Comparison of ENCODE assay signal across 35 cellular contexts in genomic region chr12:96068636-96069035, GRCh38. TPM values are rescaled to one million over a fixed set of nuclear protein-coding genes. Genes with fewer than 3 reads are reported as not detected.
DNase-seq lines count a peak whose midpoint lies in the region; ATAC-seq, FAIRE-seq and TF ChIP-seq lines count a peak whose summit lies in the region.
"Had no signal": no experiment of that assay in that cellular context is flagged by ENCODE, and none has a peak within 500 bp of the region (broad histone marks: within the 10 kb centered on the region; RNA-seq: fewer than 3 reads in every experiment).

No MANE protein-coding gene starts in this region.

- no peak for FAIRE-seq in pancreas (lab: Jason Lieb, UNC)
- FAIRE-seq: A204.1, A549, D721Med had no signal

- H3K9ac ChIP-seq in neural progenitor cell = no peak overlapping the region
- H3K9ac ChIP-seq: BLaER1; BLaER1 treated with 17β-estradiol and CSF1 and Interleukin-3, amounts not matched to agents 10 nM and 100 nM had no signal

- H3K4me1 Mint-ChIP-seq in T-helper 17 cell (peaks cover 33% of the 10 kb centered on the region), neural crest cell (peaks cover 15% of the 10 kb centered on the region), neural progenitor cell (peaks cover 38% of the 10 kb centered on the region)

- H3K4me3 Mint-ChIP-seq in T-helper 17 cell = no peak overlapping the region
- H3K4me3 Mint-ChIP-seq in neural crest cell = no peak overlapping the region
- H3K4me3 Mint-ChIP-seq in neural progenitor cell = no peak overlapping the region
- H3K4me3 Mint-ChIP-seq: B cell; CD14-positive monocyte; CD4-positive, alpha-beta memory T cell; CD4-positive, alpha-beta T cell; CD4-positive, CD25-positive, alpha-beta regulatory T cell; CD8-positive, alpha-beta memory T cell; CD8-positive, alpha-beta T cell had no signal

- no peaks in the 10 kb centered on the region for H3K36me3 Mint-ChIP-seq in T-helper 17 cell (ENCODE audit: low read depth)
- no peaks in the 10 kb centered on the region for H3K36me3 Mint-ChIP-seq in neural crest cell (ENCODE audit: low read depth)
- H3K36me3 Mint-ChIP-seq in neural progenitor cell = no peaks in the 10 kb centered on the region
- H3K36me3 Mint-ChIP-seq: CD14-positive monocyte; CD4-positive, alpha-beta memory T cell; CD4-positive, CD25-positive, alpha-beta regulatory T cell; CD8-positive, alpha-beta memory T cell; CD8-positive, alpha-beta T cell had no signal

- no peak overlapping the region for H3K4me2 ChIP-seq in neural progenitor cell
- H3K4me2 ChIP-seq: A549; BLaER1; BLaER1 treated with 17β-estradiol and CSF1 and Interleukin-3, amounts not matched to agents 10 nM and 100 nM had no signal

- no peaks in the 10 kb centered on the region for H3K27me3 Mint-ChIP-seq in T-helper 17 cell
- H3K27me3 Mint-ChIP-seq in neural crest cell (ENCODE audit: low read depth) = peaks cover 2% of the 10 kb centered on the region
- H3K27me3 Mint-ChIP-seq in neural progenitor cell (ENCODE audit: insufficient read depth, low read depth) = peaks cover 5% of the 10 kb centered on the region
- H3K27me3 Mint-ChIP-seq: B cell; CD4-positive, alpha-beta T cell had no signal

- H4K20me1 ChIP-seq in neural progenitor cell (ENCODE audit: low read depth) = no peaks in the 10 kb centered on the region
- H4K20me1 ChIP-seq: BLaER1; BLaER1 treated with 17β-estradiol and CSF1 and Interleukin-3, amounts not matched to agents 10 nM and 100 nM had no signal

- TF ChIP-seq CTCF in neural crest cell (conservative IDR thresholded peaks at IDR 0.05) (no peak), pancreas (IDR thresholded peaks at IDR 0.05) (no peak), neural progenitor cell (IDR thresholded peaks at IDR 0.05) (no peak)

- H3K27me3 ChIP-seq in SJSA1 (replicated peaks) (peaks cover 52% of the 10 kb centered on the region), pancreas (no peaks in the 10 kb centered on the region), neural progenitor cell (no peaks in the 10 kb centered on the region)
- H3K27me3 ChIP-seq: BE2C; BLaER1; BLaER1 treated with 17β-estradiol and CSF1 and Interleukin-3, amounts not matched to agents 10 nM and 100 nM had no signal

- H3K9me3 Mint-ChIP-seq in neural crest cell (no peaks in the 10 kb centered on the region), neural progenitor cell (no peaks in the 10 kb centered on the region)
- H3K9me3 Mint-ChIP-seq: CD14-positive monocyte; CD4-positive, alpha-beta memory T cell; CD4-positive, alpha-beta T cell; CD4-positive, CD25-positive, alpha-beta regulatory T cell; CD8-positive, alpha-beta memory T cell; CD8-positive, alpha-beta T cell had no signal

- H3K27ac Mint-ChIP-seq in T-helper 17 cell = peak overlapping the region; percentile 21
- peak overlapping the region; percentile 31 for H3K27ac Mint-ChIP-seq in neural crest cell (ENCODE audit: unreplicated experiment)
- H3K27ac Mint-ChIP-seq in neural progenitor cell = no peak overlapping the region
- H3K27ac Mint-ChIP-seq: B cell; CD14-positive monocyte; CD4-positive, alpha-beta memory T cell; CD4-positive, alpha-beta T cell; CD4-positive, CD25-positive, alpha-beta regulatory T cell; CD8-positive, alpha-beta memory T cell; CD8-positive, alpha-beta T cell had no signal

- H3K27ac ChIP-seq in SJSA1 (no peak overlapping the region), pancreas (no peak overlapping the region), neural progenitor cell (no peak overlapping the region)
- H3K27ac ChIP-seq: 22Rv1; A549; BLaER1; BLaER1 treated with 17β-estradiol and CSF1 and Interleukin-3, amounts not matched to agents 10 nM and 100 nM; C4-2B had no signal

- no peak overlapping the region for H2AFZ ChIP-seq in neural progenitor cell (replicated peaks)

- peak; percentile 63 to 80 for DNase-seq in SJSA1 (ENCODE audit: low read depth in 1 of 2, low spot score in 2 of 2)
- no peak for DNase-seq in T-helper 17 cell
- DNase-seq in neural crest cell (ENCODE audit: low read depth, low spot score) = no peak
- DNase-seq in pancreas = no peak
- DNase-seq in neural progenitor cell (ENCODE audit: low spot score) = no peak
- DNase-seq: 8988T; ACHN; AML-193; BE2C; C1 segment of cervical spinal cord; Caco-2; Calu3; CD4-positive, alpha-beta memory T cell; CD4-positive, alpha-beta T cell; CD4-positive, CD25-positive, alpha-beta regulatory T cell; CD8-positive, alpha-beta memory T cell; CD8-positive, alpha-beta T cell; COR-L47; DMS 273 treated with DMSO at 0.1 percent for 48 hours; DMS153; DMS53; DMS79; DMS79 treated with DMSO at 0.1 percent for 48 hours; DND-41; EL had no signal

- peaks cover 39% of the 10 kb centered on the region for H3F3A ChIP-seq in neural progenitor cell (ENCODE audit: low read depth)

- 0 out of 2 replicates have a peak, but pooled peaks cover 6% of the 10 kb centered on the region for H3K4me1 ChIP-seq in SJSA1 (replicated peaks)
- no peaks in the 10 kb centered on the region for H3K4me1 ChIP-seq in pancreas
- peaks cover 25% of the 10 kb centered on the region for H3K4me1 ChIP-seq in neural progenitor cell
- H3K4me1 ChIP-seq: BE2C, Caco-2 had no signal

- H3K36me3 ChIP-seq in SJSA1 (no peaks in the 10 kb centered on the region), pancreas (no peaks in the 10 kb centered on the region), neural progenitor cell (no peaks in the 10 kb centered on the region)
- H3K36me3 ChIP-seq: BE2C; BLaER1; BLaER1 treated with 17β-estradiol and CSF1 and Interleukin-3, amounts not matched to agents 10 nM and 100 nM had no signal

- WGBS in pancreas, 2 donors = 63 to 70% methylated on average over 2 of the region's 2 CpGs

- H3K9me3 ChIP-seq in SJSA1 (replicated peaks) (peaks cover 3% of the 10 kb centered on the region; the same call in 1 of the 2 replicates), T-helper 17 cell (ENCODE audit: control insufficient read depth, low read length, poor library complexity, severe bottlenecking) (no peaks in the 10 kb centered on the region), pancreas (no peaks in the 10 kb centered on the region), neural progenitor cell (ENCODE audit: low read depth) (no peaks in the 10 kb centered on the region)
- H3K9me3 ChIP-seq: A549; BE2C; BLaER1; BLaER1 treated with 17β-estradiol and CSF1 and Interleukin-3, amounts not matched to agents 10 nM and 100 nM; Caco-2 had no signal

- intact Hi-C loops in pancreas (cut with DNase I) = loop anchor here in 2 of 3 donors (10.0 kb wide), 2 partner anchors 146 to 446 kb away; no protein-coding TSS in a partner anchor

- no peaks in the 10 kb centered on the region for H3K79me2 ChIP-seq in neural progenitor cell (ENCODE audit: low read depth)

- no peak for ATAC-seq in T-helper 17 cell
- ATAC-seq in pancreas = no peak
- ATAC-seq in HG02588 (IDR thresholded peaks at IDR 0.05; ENCODE audit: unreplicated experiment) = no peak
- ATAC-seq: A549; CD8-positive, alpha-beta T cell had no signal

- H3K4me3 ChIP-seq in SJSA1 = no peak overlapping the region
- no peak overlapping the region for H3K4me3 ChIP-seq in pancreas
- H3K4me3 ChIP-seq in neural progenitor cell = no peak overlapping the region
- H3K4me3 ChIP-seq: A549; BLaER1; BLaER1 treated with 17β-estradiol and CSF1 and Interleukin-3, amounts not matched to agents 10 nM and 100 nM had no signal

RNA-seq across cellular contexts. Expression of gene LTA4H, which starts 33.2 kb away (rescaled TPM):
- 537 and 538 TPM in 2 replicates for total RNA-seq in SJSA1 (2014; rRNA removed; shearing (Covaris generic))
- total RNA-seq in T-helper 17 cell = 10 to 100 TPM; 44.5 to 60.5 TPM
- total RNA-seq in neural crest cell = 85.5 and 91.7 TPM in 2 replicates
- total RNA-seq in pancreas = 10 to 100 TPM; 24.7 to 57.1 (median 36.3) TPM
- polyA plus RNA-seq in pancreas = 10 to 100 TPM; 20.0 to 26.9 TPM
- total RNA-seq in neural progenitor cell (ENCODE audit: low replicate concordance) = 230 and 266 TPM in 2 replicates

Comparison
In these comparisons a context has a peak if more than half of its experiments do, and no peak if none do; other contexts are left out.
1. DNase-seq: peak in SJSA1 (2 of 2); none in T-helper 17 cell (0 of 3), neural crest cell (single experiment), pancreas (0 of 6) and neural progenitor cell (single experiment).